In the genomic region with DNA sequence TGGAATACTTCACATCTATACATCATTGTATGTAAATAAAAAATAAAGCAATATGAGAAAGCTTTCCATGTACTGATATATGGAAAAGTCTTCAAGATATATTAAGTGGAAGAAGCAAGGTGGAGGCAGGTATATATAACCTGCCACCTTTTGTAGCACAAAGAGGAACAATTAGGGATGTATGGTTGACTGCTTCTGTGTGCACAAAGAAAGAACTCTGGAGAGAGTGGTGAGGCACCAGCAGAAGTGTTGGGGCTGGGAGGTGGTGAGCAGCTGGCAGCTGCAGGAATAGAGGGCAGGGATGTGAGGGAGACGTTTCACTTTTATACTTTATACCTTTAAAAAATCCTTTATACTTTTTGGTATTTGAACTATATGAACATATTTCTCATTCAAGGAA, we compare ENCODE assay signal across 21 cellular contexts. TPM values are rescaled to one million over a fixed set of nuclear protein-coding genes. Genes with fewer than 3 reads are reported as not detected.
A peak's percentile ranks its signal among the peaks of the same experiment; 100 is the strongest.
DNase-seq lines count a peak whose midpoint lies in the region; ATAC-seq and TF ChIP-seq lines count a peak whose summit lies in the region.
"Had no signal": no experiment of that assay in that cellular context is flagged by ENCODE, and none has a peak within 500 bp of the region (broad histone marks: within the 10 kb centered on the region; RNA-seq: fewer than 3 reads in every experiment).

No MANE protein-coding gene starts in this region.

- H3K27me3 ChIP-seq in neural progenitor cell (no peaks in the 10 kb centered on the region), suprapubic skin (peaks cover 7% of the 10 kb centered on the region)
- H3K27me3 ChIP-seq: transverse colon had no signal

- H2AFZ ChIP-seq in neural progenitor cell (replicated peaks), result no peak overlapping the region

- peaks cover 87% of the 10 kb centered on the region for H3K79me2 ChIP-seq in neural progenitor cell (ENCODE audit: low read depth)

- WGBS in suprapubic skin, result 43% methylated on average over 1 of the region's 1 CpG

- TF ChIP-seq EP300 in suprapubic skin (IDR thresholded peaks at IDR 0.05), result no peak

- TF ChIP-seq CTCF in neural progenitor cell (IDR thresholded peaks at IDR 0.05), result no peak
- TF ChIP-seq CTCF in suprapubic skin (IDR thresholded peaks at IDR 0.05), result no peak

- peaks cover 68% of the 10 kb centered on the region for H4K20me1 ChIP-seq in neural progenitor cell (ENCODE audit: low read depth)

- peaks cover 41% of the 10 kb centered on the region for H3K4me1 Mint-ChIP-seq in neural progenitor cell
- H3K4me1 Mint-ChIP-seq: naive thymus-derived CD4-positive, alpha-beta T cell had no signal

- H3K9ac ChIP-seq in neural progenitor cell, result no peak overlapping the region

- no peak overlapping the region for H3K4me3 Mint-ChIP-seq in neural progenitor cell
- H3K4me3 Mint-ChIP-seq: naive thymus-derived CD4-positive, alpha-beta T cell had no signal

- no peak overlapping the region for H3K27ac ChIP-seq in neural progenitor cell
- H3K27ac ChIP-seq in suprapubic skin, result no peak overlapping the region
- H3K27ac ChIP-seq: transverse colon had no signal

- TF ChIP-seq POLR2A in suprapubic skin (IDR thresholded peaks at IDR 0.05), result no peak

- peaks cover 35% of the 10 kb centered on the region for H3K36me3 Mint-ChIP-seq in neural progenitor cell

- no peak for ATAC-seq in HG03108 (IDR thresholded peaks at IDR 0.05; ENCODE audit: unreplicated experiment)
- ATAC-seq: naive thymus-derived CD4-positive, alpha-beta T cell; stimulated activated naive CD8-positive, alpha-beta T cell treated with anti-CD3 and anti-CD28 coated beads, Interleukin-15, Interleukin-2, amounts not matched to agents 100 U/mL and 50 U/mL, for 24 hours had no signal

- no peaks in the 10 kb centered on the region for H3K9me3 ChIP-seq in neural progenitor cell (ENCODE audit: low read depth)
- H3K9me3 ChIP-seq in suprapubic skin, result no peaks in the 10 kb centered on the region
- H3K9me3 ChIP-seq: Caco-2, transverse colon had no signal

- H3K27ac Mint-ChIP-seq in neural progenitor cell, result no peak overlapping the region
- H3K27ac Mint-ChIP-seq: naive thymus-derived CD4-positive, alpha-beta T cell had no signal

- H3K36me3 ChIP-seq in neural progenitor cell, result no peaks in the 10 kb centered on the region
- H3K36me3 ChIP-seq in suprapubic skin, result no peaks in the 10 kb centered on the region
- H3K36me3 ChIP-seq: transverse colon had no signal

- peaks cover 4% of the 10 kb centered on the region for H3F3A ChIP-seq in neural progenitor cell (ENCODE audit: low read depth)

- DNase-seq in NCI-H1092 (lab: John Stamatoyannopoulos, UW) (peak; percentile 63), NCI-H187 treated with DMSO at 0.1 percent for 48 hours (lab: John Stamatoyannopoulos, UW) (peak; percentile 37), NCI-H69 (lab: John Stamatoyannopoulos, UW) (peak; percentile 91), neural progenitor cell (ENCODE audit: low spot score) (peak; percentile 32), suprapubic skin (ENCODE audit: low spot score in 2 of 2) (no peak), ecto neural progenitor cell (ENCODE audit: low spot score) (no peak)
- DNase-seq: activated CD4-positive, alpha-beta T cell treated with anti-CD3 and anti-CD28 coated beads for 4 hours; activated CD8-positive, alpha-beta memory T cell treated with anti-CD3 and anti-CD28 coated beads, Interleukin-2, amount 50 U/mL, for 4 hours; activated effector memory CD4-positive, alpha-beta T cell treated with Interleukin-2 at 50 U/mL for 16 hours; Caco-2; GOT3; hippocampal formation; KG1; mammary epithelial cell; naive thymus-derived CD4-positive, alpha-beta T cell; stimulated activated naive CD8-positive, alpha-beta T cell treated with anti-CD3 and anti-CD28 coated beads, Interleukin-15, Interleukin-2, amounts not matched to agents 100 U/mL and 50 U/mL, for 24 hours; SW 1271; transverse colon had no signal

- peaks cover 8% of the 10 kb centered on the region for H3K9me3 Mint-ChIP-seq in neural progenitor cell

- peak overlapping the region; percentile 59 for H3K4me2 ChIP-seq in neural progenitor cell

- H3K4me1 ChIP-seq in neural progenitor cell, result peaks cover 37% of the 10 kb centered on the region
- no peaks in the 10 kb centered on the region for H3K4me1 ChIP-seq in suprapubic skin
- H3K4me1 ChIP-seq: Caco-2, transverse colon had no signal

- no peak overlapping the region for H3K4me3 ChIP-seq in neural progenitor cell
- H3K4me3 ChIP-seq in suprapubic skin, result no peak overlapping the region
- H3K4me3 ChIP-seq: transverse colon had no signal

- peaks cover 4% of the 10 kb centered on the region for H3K27me3 Mint-ChIP-seq in neural progenitor cell (ENCODE audit: insufficient read depth, low read depth)

RNA-seq across cellular contexts. Expression of gene KIF5C, which starts 26.1 kb away (rescaled TPM):
- total RNA-seq in neural progenitor cell (ENCODE audit: low replicate concordance) (53.0 and 63.1 TPM in 2 replicates), suprapubic skin (1 to 10 TPM in 3 of 4 donors, under 1 TPM in 1; 0.30 to 3.2 (median 1.5) TPM)
- total RNA-seq: bronchial epithelial cell, HT-29 had no signal

Comparison
In these comparisons a context has a peak if more than half of its experiments do, and no peak if none do; other contexts are left out.
1. DNase-seq: peak in NCI-H1092 (single experiment), NCI-H187 treated with DMSO at 0.1 percent for 48 hours (single experiment), NCI-H69 (single experiment) and neural progenitor cell (single experiment); none in suprapubic skin (0 of 2) and ecto neural progenitor cell (single experiment).
2. RNA of gene KIF5C, which starts 26.1 kb away (total RNA-seq): 53.0 to 63.1 TPM in neural progenitor cell; 0.30 to 3.2 TPM in suprapubic skin; every median in the first group is over 10 times any median in the second.